Comparison of ENCODE assay signal across 8 cellular contexts in the genomic region with DNA sequence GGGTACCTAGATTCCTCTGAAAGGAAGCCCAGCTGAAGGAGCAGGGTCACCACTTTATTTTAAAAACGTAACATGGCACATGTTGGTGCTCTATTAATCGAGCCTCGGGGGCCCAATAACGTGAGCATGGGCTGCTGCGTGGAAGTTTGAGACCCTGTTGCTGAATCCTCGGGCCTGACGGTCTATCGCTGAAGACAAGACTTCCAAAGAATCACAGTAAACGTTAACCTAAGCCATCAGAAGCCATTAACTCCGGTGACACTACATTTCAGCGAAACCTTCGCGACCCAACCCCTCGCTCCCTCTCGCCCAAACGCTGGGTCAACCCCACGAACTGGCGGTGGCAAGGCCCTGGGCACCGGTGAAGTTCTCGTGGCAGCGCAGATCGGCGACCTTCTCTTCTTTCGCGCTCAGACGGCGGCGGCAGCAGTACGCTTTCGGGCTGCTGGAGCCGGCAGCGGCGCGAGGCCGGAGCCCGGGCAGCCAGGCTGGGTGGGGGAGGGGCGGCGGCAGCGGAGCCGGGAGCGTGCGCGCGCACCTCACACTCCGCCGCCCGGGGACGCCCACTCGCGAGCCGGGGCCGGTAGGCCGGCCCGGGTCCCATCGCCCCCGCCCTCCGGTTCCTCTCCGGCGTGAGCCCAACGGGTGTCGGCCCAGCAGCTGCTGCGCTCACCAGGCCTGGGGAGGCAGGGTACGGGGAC. TPM values are rescaled to one million over a fixed set of nuclear protein-coding genes. Genes with fewer than 3 reads are reported as not detected.
DNase-seq lines count a peak whose midpoint lies in the region; ATAC-seq, FAIRE-seq and TF ChIP-seq lines count a peak whose summit lies in the region.

No MANE protein-coding gene starts in this region.

- H3K9ac ChIP-seq in kidney (ENCODE audit: low read length in 2 of 2) = peak overlapping the region; percentile 93 to 97

- no peaks in the 10 kb centered on the region for H3K9me3 ChIP-seq in kidney (ENCODE audit: control insufficient read depth in 1 of 2, low read length in 2 of 2)

- no peak for FAIRE-seq in kidney (lab: Jason Lieb, UNC)

- intact Hi-C loops in kidney (cut with DNase I) = no loop called here

- H3K4me3 ChIP-seq in kidney (ENCODE audit: low read length in 2 of 2) = peak overlapping the region; percentile 84 to 92

- TF ChIP-seq CTCF in kidney (IDR thresholded peaks at IDR 0.05; ENCODE audit: borderline replicate concordance, extremely low read depth, insufficient read depth) = no peak

- H3K27ac ChIP-seq in kidney (ENCODE audit: low read depth in 2 of 2, low read length in 2 of 2) = peak overlapping the region; percentile 92 to 95

- peak; percentile 87 for DNase-seq in NCI-H82 (lab: John Stamatoyannopoulos, UW)
- no peak for DNase-seq in NCI-H82 treated with DMSO at 0.1 percent for 48 hours (lab: John Stamatoyannopoulos, UW; ENCODE audit: unreplicated experiment)
- DNase-seq in NCI-H187 treated with DMSO at 0.1 percent for 48 hours (lab: John Stamatoyannopoulos, UW) = peak; percentile 71
- peak; percentile 54 for DNase-seq in activated CD4-positive, CD25-positive, alpha-beta regulatory T cell treated with anti-CD3 and anti-CD28 coated beads, Interleukin-2, amount 50 U/mL, for 16 hours (ENCODE audit: low read depth, low spot score)
- DNase-seq in central memory CD4-positive, alpha-beta T cell = peak; percentile 76
- peak; percentile 95 for DNase-seq in kidney
- peak; percentile 40 to 78 (median 64) for DNase-seq in stimulated activated CD4-positive, alpha-beta T cell treated with anti-CD3 and anti-CD28 coated beads, Interleukin-12 subunit alpha, Interleukin-12 subunit beta, amount 100 ng/mL, for 48 hours (ENCODE audit: low read depth in 2 of 3, low spot score in 1 of 3)

- no peaks in the 10 kb centered on the region for H3K36me3 ChIP-seq in kidney (ENCODE audit: control insufficient read depth in 1 of 2, insufficient read depth in 2 of 2, low read length in 2 of 2)

- peak; percentile 45 for ATAC-seq in HG02840 (IDR thresholded peaks at IDR 0.05; ENCODE audit: low FRiP score, unreplicated experiment)

- no peaks in the 10 kb centered on the region for H3K4me1 ChIP-seq in kidney (ENCODE audit: control insufficient read depth in 1 of 2, insufficient read depth in 1 of 2, low read depth in 1 of 2, low read length in 2 of 2)

RNA-seq across cellular contexts. Expression of gene MAN1A2, which starts 0.8 kb away (rescaled TPM):
- 54.4 TPM for total RNA-seq in kidney
- 8.0 TPM for polyA plus RNA-seq in kidney (ENCODE audit: insufficient read depth, low read depth, low replicate concordance)
